2 cellular contexts compared by ENCODE assay signal in genomic region chr19:19269952-19270694, GRCh38.
A peak's percentile ranks its signal among the peaks of the same experiment; 100 is the strongest.
TF ChIP-seq lines count a peak whose summit lies in the region.

No MANE protein-coding gene starts in this region.

TF ChIP-seq in GM12891, 5 proteins besides CTCF, POLR2A, EP300 and RAD21:
- no peak for TF ChIP-seq POLR2AphosphoS5 (IDR thresholded peaks at IDR 0.05; ENCODE audit: low read depth, low read length)
- TF ChIP-seq TAF1 (IDR thresholded peaks at IDR 0.05; ENCODE audit: low read depth, low read length), result no peak
- TF ChIP-seq POU2F2 (IDR thresholded peaks at IDR 0.05; ENCODE audit: low read depth, low read length), result no peak
- TF ChIP-seq SPI1 (IDR thresholded peaks at IDR 0.05; ENCODE audit: low read depth, low read length), result no peak
- TF ChIP-seq PAX5 (IDR thresholded peaks at IDR 0.05; ENCODE audit: insufficient read depth, low read length, severe bottlenecking), result no peak

TF ChIP-seq in K562, 482 proteins besides CTCF, POLR2A, EP300 and RAD21:
- no peak for TF ChIP-seq ZNF699 (CRISPR knock-in tag; IDR thresholded peaks at IDR 0.05; ENCODE audit: insufficient replicate concordance)
- no peak for TF ChIP-seq NR1H2 (CRISPR knock-in tag; IDR thresholded peaks at IDR 0.05)
- TF ChIP-seq TCF7 (IDR thresholded peaks at IDR 0.05; ENCODE audit: borderline replicate concordance), result no peak
- peak; percentile 58 for TF ChIP-seq USF1 (CRISPR knock-in tag; IDR thresholded peaks at IDR 0.05)
- TF ChIP-seq ZNF551 (CRISPR knock-in tag; IDR thresholded peaks at IDR 0.05), result no peak
- peak; percentile 88 for TF ChIP-seq EGR1 (conservative IDR thresholded peaks at IDR 0.05)
- 0 out of 2 replicates have a peak, but pooled peaks have one; percentile 13 for TF ChIP-seq USF2 (CRISPR knock-in tag; IDR thresholded peaks at IDR 0.05)
TF ChIP-seq in K562: peak in this region for 3.
